In genomic region chr5:54525692-54526091, GRCh38 we compare ENCODE assay signal across 15 cellular contexts.
"Had no signal": no experiment of that assay in that cellular context is flagged by ENCODE, and none has a peak within 500 bp of the region (broad histone marks: within the 10 kb centered on the region; RNA-seq: fewer than 3 reads in every experiment).

No MANE protein-coding gene starts in this region.

- H3K4me2 ChIP-seq: neural progenitor cell had no signal

- H3K27me3 ChIP-seq: dorsolateral prefrontal cortex, foreskin keratinocyte, left lung, neural progenitor cell had no signal

- H3K4me3 ChIP-seq: left lung, neural progenitor cell, psoas muscle had no signal

- DNase-seq: activated CD4-positive, alpha-beta T cell treated with anti-CD3 and anti-CD28 coated beads, Interleukin-2, amount 10 ng/mL, durations not matched to agents 7 days and 5 days; activated CD8-positive, alpha-beta memory T cell treated with anti-CD3 and anti-CD28 coated beads, Interleukin-2, amount 50 U/mL, for 4 hours; activated naive CD4-positive, alpha-beta T cell treated with anti-CD3 and anti-CD28 coated beads, Interleukin-2, amount 50 U/mL, for 16 hours; activated T-cell treated with anti-CD3 and anti-CD28 coated beads, Interleukin-2, amount 50 U/mL, for 4 hours; dorsolateral prefrontal cortex; foreskin keratinocyte; kidney; left lung; mammary epithelial cell; psoas muscle; right cardiac atrium; stimulated activated naive CD8-positive, alpha-beta T cell treated with anti-CD3 and anti-CD28 coated beads, Interleukin-15, amount 100 ng/mL, for 72 hours; T1000 had no signal

- H2AFZ ChIP-seq: neural progenitor cell had no signal

- ATAC-seq: activated CD4-positive, CD25-positive, alpha-beta regulatory T cell treated with anti-CD3 and anti-CD28 coated beads, Interleukin-2, amount 50 U/mL, for 24 hours; activated T-cell treated with anti-CD3 and anti-CD28 coated beads, Interleukin-2, amount 50 U/mL, for 4 hours; foreskin keratinocyte; psoas muscle; right cardiac atrium; stimulated activated naive CD8-positive, alpha-beta T cell treated with anti-CD3 and anti-CD28 coated beads, Interleukin-15, amount 100 ng/mL, for 72 hours had no signal

- H3K36me3 ChIP-seq: left lung, neural progenitor cell had no signal

- H3K9me3 ChIP-seq: left lung, psoas muscle had no signal

- H3K27ac ChIP-seq: foreskin keratinocyte, left lung, neural progenitor cell, psoas muscle had no signal
